ENCODE assay signal across 1 cellular context in genomic region chr9:18861599-18862546, GRCh38.
TF ChIP-seq lines count a peak whose summit lies in the region.

No MANE protein-coding gene starts in this region.

TF ChIP-seq in IMR-90, 13 proteins besides CTCF, POLR2A, EP300 and RAD21 (continued from another document):
- no peak for TF ChIP-seq FOS (IDR thresholded peaks at IDR 0.05; ENCODE audit: low read depth, low read length)
- TF ChIP-seq BHLHE40 (IDR thresholded peaks at IDR 0.05; ENCODE audit: low read depth, low read length): no peak
- no peak for TF ChIP-seq CEBPB (IDR thresholded peaks at IDR 0.05; ENCODE audit: low read depth, low read length)
- no peak for TF ChIP-seq MAZ (IDR thresholded peaks at IDR 0.05; ENCODE audit: borderline replicate concordance, low read depth, low read length)
